In genomic region chr9:16001856-16002255, GRCh38 we compare ENCODE assay signal across 17 cellular contexts.
"Had no signal": no experiment of that assay in that cellular context is flagged by ENCODE, and none has a peak within 500 bp of the region (broad histone marks: within the 10 kb centered on the region; RNA-seq: fewer than 3 reads in every experiment).

No MANE protein-coding gene starts in this region.

- H3K9me3 Mint-ChIP-seq: activated naive CD8-positive, alpha-beta T cell treated with anti-CD3 and anti-CD28 coated beads for 36 hours; stimulated activated memory B cell treated with anti-CD40 and anti-IgM and Interleukin-4, amounts not matched to agents 10 μg/mL and 1 μg/mL and 100 μg/mL, for 72 hours had no signal

- H3K4me3 ChIP-seq: mucosa of descending colon, tibial artery, vagina had no signal

- H3K27me3 ChIP-seq: tibial artery, vagina had no signal

- DNase-seq: activated CD4-positive, alpha-beta T cell treated with anti-CD3 and anti-CD28 coated beads, Interleukin-2, amount 50 U/mL, for 1 hour; activated effector memory CD4-positive, alpha-beta T cell treated with anti-CD3 and anti-CD28 coated beads, Interleukin-2, amount 50 U/mL, for 16 hours; activated naive CD8-positive, alpha-beta T cell treated with anti-CD3 and anti-CD28 coated beads for 36 hours; activated T-cell treated with anti-CD3 and anti-CD28 coated beads, Interleukin-2, amount 50 U/mL, for 24 hours; anterior cingulate cortex; effector memory CD4-positive, alpha-beta T cell; mammary epithelial cell; mucosa of descending colon; naive thymus-derived CD8-positive, alpha-beta T cell; right cardiac atrium; stimulated activated CD4-positive, alpha-beta T cell treated with anti-CD3 and anti-CD28 coated beads, Interleukin-1b, Interleukin-23, amount 100 ng/mL, for 48 hours; T-helper 2 cell; tibial artery had no signal

- H3K4me1 ChIP-seq: tibial artery had no signal

- H3K36me3 Mint-ChIP-seq: activated naive CD8-positive, alpha-beta T cell treated with anti-CD3 and anti-CD28 coated beads for 36 hours; stimulated activated memory B cell treated with anti-CD40 and anti-IgM and Interleukin-4, amounts not matched to agents 10 μg/mL and 1 μg/mL and 100 μg/mL, for 72 hours had no signal

- H3K27ac ChIP-seq: tibial artery, vagina had no signal

- H3K4me3 Mint-ChIP-seq: activated naive CD8-positive, alpha-beta T cell treated with anti-CD3 and anti-CD28 coated beads for 36 hours; activated T-cell treated with anti-CD3 and anti-CD28 coated beads, Interleukin-2, amount 50 U/mL, for 24 hours; central memory CD8-positive, alpha-beta T cell; naive thymus-derived CD8-positive, alpha-beta T cell; stimulated activated memory B cell treated with anti-CD40 and anti-IgM and Interleukin-4, amounts not matched to agents 10 μg/mL and 1 μg/mL and 100 μg/mL, for 72 hours had no signal

- H3K27ac Mint-ChIP-seq: activated naive CD8-positive, alpha-beta T cell treated with anti-CD3 and anti-CD28 coated beads for 36 hours; activated T-cell treated with anti-CD3 and anti-CD28 coated beads, Interleukin-2, amount 50 U/mL, for 24 hours; naive thymus-derived CD8-positive, alpha-beta T cell; stimulated activated memory B cell treated with anti-CD40 and anti-IgM and Interleukin-4, amounts not matched to agents 10 μg/mL and 1 μg/mL and 100 μg/mL, for 72 hours had no signal

- ATAC-seq: left lobe of liver; mucosa of descending colon; naive thymus-derived CD8-positive, alpha-beta T cell; right cardiac atrium; stimulated activated memory B cell treated with anti-CD40 and anti-IgM and Interleukin-4, amounts not matched to agents 10 μg/mL and 1 μg/mL and 100 μg/mL, for 72 hours had no signal

- H3K36me3 ChIP-seq: tibial artery, vagina had no signal

- H3K4me1 Mint-ChIP-seq: activated naive CD8-positive, alpha-beta T cell treated with anti-CD3 and anti-CD28 coated beads for 36 hours; central memory CD8-positive, alpha-beta T cell; stimulated activated memory B cell treated with anti-CD40 and anti-IgM and Interleukin-4, amounts not matched to agents 10 μg/mL and 1 μg/mL and 100 μg/mL, for 72 hours had no signal

- H3K9me3 ChIP-seq: mucosa of descending colon, tibial artery, vagina had no signal

- H3K27me3 Mint-ChIP-seq: activated naive CD8-positive, alpha-beta T cell treated with anti-CD3 and anti-CD28 coated beads for 36 hours; activated T-cell treated with anti-CD3 and anti-CD28 coated beads, Interleukin-2, amount 50 U/mL, for 24 hours; central memory CD8-positive, alpha-beta T cell; stimulated activated memory B cell treated with anti-CD40 and anti-IgM and Interleukin-4, amounts not matched to agents 10 μg/mL and 1 μg/mL and 100 μg/mL, for 72 hours had no signal
